8 cellular contexts compared by ENCODE assay signal in the genomic region with DNA sequence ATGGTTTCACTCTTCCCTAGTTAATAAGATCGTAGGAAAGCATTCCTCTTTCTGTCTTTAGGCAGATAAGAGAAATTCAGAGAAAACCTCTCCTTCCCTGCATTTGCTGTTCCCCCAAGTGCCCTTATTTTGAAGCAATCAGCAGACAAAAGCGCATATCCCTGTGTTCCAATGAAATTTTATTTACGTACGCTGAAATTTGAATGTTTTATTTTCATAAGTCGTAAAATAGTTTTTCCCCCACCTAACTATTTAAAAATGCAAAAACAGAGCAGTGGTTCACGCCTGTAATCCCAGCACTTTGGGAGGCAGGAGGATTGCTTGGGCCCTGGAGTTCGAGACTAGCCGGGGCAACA. TPM values are rescaled to one million over a fixed set of nuclear protein-coding genes. Genes with fewer than 3 reads are reported as not detected.
A peak's percentile ranks its signal among the peaks of the same experiment; 100 is the strongest.
DNase-seq lines count a peak whose midpoint lies in the region; TF ChIP-seq lines count a peak whose summit lies in the region.

No MANE protein-coding gene starts in this region.

- CTCF ChIA-PET in RWPE1 (lab: Yijun Ruan, JAX), result interaction anchor here (1.6 kb wide), 1 partner anchor 26 kb away, joined by 6 read pairs; no protein-coding TSS in a partner anchor

- no peak for TF ChIP-seq EP300 in esophagus muscularis mucosa (IDR thresholded peaks at IDR 0.05)

- no peak for TF ChIP-seq CTCF in DOHH2 (IDR thresholded peaks at IDR 0.05; ENCODE audit: low read depth, low read length, poor library complexity, severe bottlenecking)
- TF ChIP-seq CTCF in RWPE1 (conservative IDR thresholded peaks at IDR 0.05; ENCODE audit: low read depth), result no peak
- no peak for TF ChIP-seq CTCF in esophagus muscularis mucosa (IDR thresholded peaks at IDR 0.05)
- no peak for TF ChIP-seq CTCF in progenitor cell of endocrine pancreas (IDR thresholded peaks at IDR 0.05; ENCODE audit: unreplicated experiment)

- peaks cover 13% of the 10 kb centered on the region for H3K4me1 Mint-ChIP-seq in progenitor cell of endocrine pancreas (ENCODE audit: low read depth)

- no peaks in the 10 kb centered on the region for H4K20me1 ChIP-seq in DOHH2 (ENCODE audit: control insufficient read depth, insufficient read depth, low read depth, low read length)

- H3K27ac ChIP-seq in DOHH2 (ENCODE audit: low read depth, low read length) (no peak overlapping the region), RWPE1 (peak overlapping the region; percentile 87), esophagus muscularis mucosa (replicated peaks in 1 of 4) (peak overlapping the region; percentile 87 to 96 (median 92))

- H3K27me3 ChIP-seq in DOHH2 (ENCODE audit: control insufficient read depth, low read length), result no peaks in the 10 kb centered on the region
- H3K27me3 ChIP-seq in esophagus muscularis mucosa, result no peaks in the 10 kb centered on the region

- no peak for TF ChIP-seq POLR2A in esophagus muscularis mucosa (IDR thresholded peaks at IDR 0.05; ENCODE audit: low read depth)

- intact Hi-C loops in esophagus muscularis mucosa (cut with DNase I), result no loop called here

- no peak for DNase-seq in RWPE1 (ENCODE audit: low spot score)
- DNase-seq in esophagus muscularis mucosa (ENCODE audit: extremely low spot score), result no peak
- no peak for DNase-seq in progenitor cell of endocrine pancreas (ENCODE audit: low spot score, unreplicated experiment)
- no peak for DNase-seq in NOMO-1 treated with dmso at 0.1 percent for 144 hours (lab: John Stamatoyannopoulos, UW; ENCODE audit: unreplicated experiment)
- no peak for DNase-seq in NCI-H1436 treated with DMSO at 0.1 percent for 48 hours (lab: John Stamatoyannopoulos, UW)
- DNase-seq in dermis blood vessel endothelial cell, result no peak
- no peak for DNase-seq in activated CD4-positive, alpha-beta T cell treated with anti-CD3 and anti-CD28 coated beads, Interleukin-2, amount 50 U/mL, for 4 hours

- H3K4me2 ChIP-seq in DOHH2 (ENCODE audit: low read length), result peak overlapping the region; percentile 84

- peaks cover 9% of the 10 kb centered on the region for H3K36me3 ChIP-seq in DOHH2 (ENCODE audit: control insufficient read depth, low read length)
- H3K36me3 ChIP-seq in esophagus muscularis mucosa, result peaks cover under 1 to 13% (median 10%) of the 10 kb centered on the region in 4 donors

- H3K4me3 ChIP-seq in DOHH2 (ENCODE audit: low read length) (peak overlapping the region; percentile 96), esophagus muscularis mucosa (peak overlapping the region; percentile 81 to 91 (median 86))

- H3K9me2 ChIP-seq in DOHH2 (replicated peaks; ENCODE audit: control insufficient read depth, low read length), result no peaks in the 10 kb centered on the region

- 91% methylated on average over 8 of the region's 8 CpGs for WGBS in esophagus muscularis mucosa

- H3K9me3 ChIP-seq in DOHH2 (ENCODE audit: control insufficient read depth, insufficient read depth, low read length) (no peaks in the 10 kb centered on the region; the same call in 1 of the 2 replicates), esophagus muscularis mucosa (no peaks in the 10 kb centered on the region)

- H3K4me1 ChIP-seq in DOHH2 (ENCODE audit: control insufficient read depth, low read length), result peaks cover 18% of the 10 kb centered on the region
- H3K4me1 ChIP-seq in esophagus muscularis mucosa, result peaks cover 13 to 37% (median 23%) of the 10 kb centered on the region in 4 donors

- peaks cover 5% of the 10 kb centered on the region for H3K9me3 Mint-ChIP-seq in progenitor cell of endocrine pancreas (ENCODE audit: low read depth)

- peak overlapping the region; percentile 91 for H3K4me3 Mint-ChIP-seq in progenitor cell of endocrine pancreas (ENCODE audit: low read depth)

- peaks cover 3% of the 10 kb centered on the region for H3K36me3 Mint-ChIP-seq in progenitor cell of endocrine pancreas (ENCODE audit: insufficient read depth)

- H3K27ac Mint-ChIP-seq in progenitor cell of endocrine pancreas, result peak overlapping the region; percentile 90

- H3K79me2 ChIP-seq in DOHH2 (ENCODE audit: control insufficient read depth, low read length), result peaks cover 26% of the 10 kb centered on the region

- POLR2A ChIA-PET in RWPE1 (lab: Yijun Ruan, JAX; ENCODE audit: low non-redundant PET), result interaction anchor here (0.7 to 1.7 kb wide), 4 partner anchors 8 to 104 kb away, joined by 4 to 12 read pairs (median 6); a partner anchor contains a TSS

- no peaks in the 10 kb centered on the region for H3F3A ChIP-seq in DOHH2 (ENCODE audit: control insufficient read depth, insufficient read depth)

- H3K27me3 Mint-ChIP-seq in progenitor cell of endocrine pancreas, result no peaks in the 10 kb centered on the region

RNA-seq across cellular contexts. Expression of a gene that starts 17.2 kb away (rescaled TPM):
- total RNA-seq in esophagus muscularis mucosa (10 to 100 TPM; 28.2 to 60.2 (median 38.5) TPM), progenitor cell of endocrine pancreas (20.3 and 23.0 TPM in 2 replicates), dermis blood vessel endothelial cell (51.8 and 58.0 TPM in 2 replicates)

RNA-seq across cellular contexts. Expression of a gene that starts 27.2 kb away (rescaled TPM):
- 100 to 1,000 TPM in 2 of 4 donors, 10 to 100 TPM in 2; 87.4 to 168 (median 104) TPM for total RNA-seq in esophagus muscularis mucosa
- 78.4 and 90.1 TPM in 2 replicates for total RNA-seq in progenitor cell of endocrine pancreas
- total RNA-seq in dermis blood vessel endothelial cell, result 34.0 and 59.1 TPM in 2 replicates

RNA-seq across cellular contexts. Expression of a gene that starts 48.2 kb away (rescaled TPM):
- total RNA-seq in esophagus muscularis mucosa, result 10 to 100 TPM in 1 of 4 donors, 1 to 10 TPM in 3; 5.3 to 11.6 (median 7.8) TPM
- 30.9 and 34.6 TPM in 2 replicates for total RNA-seq in progenitor cell of endocrine pancreas
- 23.7 and 26.0 TPM in 2 replicates for total RNA-seq in dermis blood vessel endothelial cell
